ENCODE assay signal across 9 cellular contexts in genomic region chr13:41008349-41008980, GRCh38. TPM values are rescaled to one million over a fixed set of nuclear protein-coding genes. Genes with fewer than 3 reads are reported as not detected.
DNase-seq lines count a peak whose midpoint lies in the region; ATAC-seq, FAIRE-seq and TF ChIP-seq lines count a peak whose summit lies in the region.
"Had no signal": no experiment of that assay in that cellular context is flagged by ENCODE, and none has a peak within 500 bp of the region (broad histone marks: within the 10 kb centered on the region; RNA-seq: fewer than 3 reads in every experiment).

No MANE protein-coding gene starts in this region.

- BruUV-seq in Panc1 (replicated peaks; lab: Mats Ljungman, UMichigan) = no TSS peak

- DNase-seq in AG04449 (ENCODE audit: low read depth, low spot score) (peak; percentile 36), GM19239 (ENCODE audit: insufficient read length, low spot score) (no peak), Panc1 (ENCODE audit: low read depth, low spot score) (no peak), fibroblast of lung (ENCODE audit: low read depth in 2 of 2) (peak; percentile 54 to 91), SK-N-SH (no peak), NCI-H526 treated with DMSO at 0.1 percent for 48 hours (lab: John Stamatoyannopoulos, UW) (no peak), cortex of kidney (lab: John Stamatoyannopoulos, UW) (no peak)
- no peak for DNase-seq in stimulated activated CD8-positive, alpha-beta memory T cell treated with anti-CD3 and anti-CD28 coated beads, Interleukin-4, amount 100 ng/mL, for 48 hours
- DNase-seq: stimulated activated naive CD4-positive, alpha-beta T cell treated with Interleukin-2 at 50 U/mL for 16 hours had no signal

- H3K27ac ChIP-seq in Panc1 (ENCODE audit: low read length) (peak overlapping the region; percentile 34; the same call in 1 of the 2 replicates), fibroblast of lung (ENCODE audit: insufficient read depth, low read length) (no peak overlapping the region), SK-N-SH (ENCODE audit: low read depth in 2 of 2, low read length in 1 of 2) (no peak overlapping the region)

- H4K20me1 ChIP-seq in fibroblast of lung (ENCODE audit: control insufficient read depth, extremely low read depth, insufficient read depth, low read length) = no peaks in the 10 kb centered on the region
- H4K20me1 ChIP-seq in SK-N-SH (ENCODE audit: insufficient read depth) = peaks cover 4% of the 10 kb centered on the region

- no peak overlapping the region for H2AFZ ChIP-seq in fibroblast of lung (ENCODE audit: low read length)
- H2AFZ ChIP-seq in SK-N-SH (ENCODE audit: low read depth) = no peak overlapping the region

- intact Hi-C loops in Panc1 (cut with micrococcal nuclease; ENCODE audit: unreplicated experiment) = no loop called here

- no peak overlapping the region for H3K4me2 ChIP-seq in fibroblast of lung (ENCODE audit: extremely low read depth, insufficient read depth, low read length)
- no peak overlapping the region for H3K4me2 ChIP-seq in SK-N-SH

- POLR2A ChIA-PET in AG04449 (lab: Yijun Ruan, JAX) = interaction anchor here (0.7 kb wide), 1 partner anchor 52 kb away, joined by 3 read pairs; no protein-coding TSS in a partner anchor
- POLR2A ChIA-PET in Panc1 (lab: Charles Lee) = no interaction called here
- POLR2A ChIA-PET in SK-N-SH (lab: Yijun Ruan, JAX) = no interaction called here

- 88% methylated on average over 2 of the region's 2 CpGs for WGBS in SK-N-SH (ENCODE audit: low lambda C conversion rate)

- H3K9ac ChIP-seq in fibroblast of lung (ENCODE audit: insufficient read depth, low read length) = no peak overlapping the region
- no peak overlapping the region for H3K9ac ChIP-seq in SK-N-SH

- H3K4me3 ChIP-seq in AG04449 (ENCODE audit: low read depth, low read length) = no peak overlapping the region
- no peak overlapping the region for H3K4me3 ChIP-seq in Panc1 (ENCODE audit: low read depth in 2 of 2, low read length in 2 of 2)
- H3K4me3 ChIP-seq in fibroblast of lung (replicated peaks in 1 of 4; ENCODE audit: control extremely low read depth in 1 of 4, insufficient read depth in 1 of 4, low read depth in 3 of 4, low read length in 4 of 4) = no peak overlapping the region
- no peak overlapping the region for H3K4me3 ChIP-seq in SK-N-SH (ENCODE audit: low read depth in 2 of 2, low read length in 1 of 2)

- H3K4me1 ChIP-seq in Panc1 (ENCODE audit: control insufficient read depth, insufficient read depth, low read length) (peaks cover 41% of the 10 kb centered on the region), fibroblast of lung (ENCODE audit: control insufficient read depth, extremely low read depth, insufficient read depth, low read length) (peaks cover 2% of the 10 kb centered on the region), SK-N-SH (ENCODE audit: control insufficient read depth in 1 of 2, insufficient read depth in 2 of 2, low read depth in 1 of 2, low read length in 1 of 2) (peaks cover 2 to 17% of the 10 kb centered on the region in 2 experiments; a peak in 3 of 4 replicates)

- H3K36me3 ChIP-seq in Panc1 (ENCODE audit: control insufficient read depth, insufficient read depth, low read length) (no peaks in the 10 kb centered on the region), fibroblast of lung (ENCODE audit: control insufficient read depth, insufficient read depth, low read length) (no peaks in the 10 kb centered on the region), SK-N-SH (replicated peaks in 1 of 2; ENCODE audit: control insufficient read depth in 1 of 2, insufficient read depth in 2 of 2, low read length in 1 of 2) (no peaks in the 10 kb centered on the region)

- TF ChIP-seq CTCF in AG04449 (IDR thresholded peaks at IDR 0.05; ENCODE audit: insufficient read depth, low read length, missing control alignments) (no peak), Panc1 (IDR thresholded peaks at IDR 0.05) (no peak), fibroblast of lung (conservative IDR thresholded peaks at IDR 0.05 in 1 of 2, IDR thresholded peaks at IDR 0.05 in 1 of 2; ENCODE audit: low read depth in 1 of 2, low read length in 2 of 2) (no peak), SK-N-SH (IDR thresholded peaks at IDR 0.05) (no peak)

- H3K9me2 ChIP-seq in SK-N-SH = no peaks in the 10 kb centered on the region

- TF ChIP-seq RAD21 in SK-N-SH (IDR thresholded peaks at IDR 0.05; ENCODE audit: low read length) = no peak

- FAIRE-seq in GM19239 (lab: Jason Lieb, UNC) = peak; percentile 89

- H3K9me3 ChIP-seq in Panc1 (ENCODE audit: control insufficient read depth, insufficient read depth, low read depth, low read length) = no peaks in the 10 kb centered on the region
- no peaks in the 10 kb centered on the region for H3K9me3 ChIP-seq in fibroblast of lung (ENCODE audit: control insufficient read depth, insufficient read depth, low read depth, low read length)
- no peaks in the 10 kb centered on the region for H3K9me3 ChIP-seq in SK-N-SH

- peaks cover 3% of the 10 kb centered on the region for H3F3A ChIP-seq in SK-N-SH (replicated peaks; ENCODE audit: insufficient read depth)

- in situ Hi-C loops in Panc1 (cut with HindIII; ENCODE audit: low pct_unique_long_range_greater_than_20kb, low sequenced_read_pairs) = no loop called here

- TF ChIP-seq EP300 in SK-N-SH (IDR thresholded peaks at IDR 0.05; ENCODE audit: borderline replicate concordance in 1 of 2, low read depth in 1 of 2, low read length in 1 of 2) = no peak

- CTCF ChIA-PET in AG04449 (lab: Yijun Ruan, JAX) (no interaction called here), Panc1 (lab: Charles Lee) (no interaction called here), SK-N-SH (lab: Yijun Ruan, JAX) (interaction anchor here (0.8 to 1.9 kb wide), 2 partner anchors 16 to 231 kb away, joined by 4 to 6 read pairs; no protein-coding TSS in a partner anchor)

- ATAC-seq in Panc1 = no peak

- H3K79me2 ChIP-seq in fibroblast of lung (ENCODE audit: control insufficient read depth, insufficient read depth, low read length) (peaks cover 9% of the 10 kb centered on the region), SK-N-SH (ENCODE audit: insufficient read depth) (peaks cover 23% of the 10 kb centered on the region; the same call in 1 of the 2 replicates)

- H3K27me3 ChIP-seq in Panc1 (ENCODE audit: control insufficient read depth, insufficient read depth, low read length) (no peaks in the 10 kb centered on the region), fibroblast of lung (ENCODE audit: control insufficient read depth, insufficient read depth, low read length) (no peaks in the 10 kb centered on the region), SK-N-SH (ENCODE audit: insufficient read depth) (no peaks in the 10 kb centered on the region)

TF ChIP-seq in SK-N-SH, 30 proteins besides CTCF, POLR2A, EP300 and RAD21:
- TF ChIP-seq EZH2phosphoT487 (IDR thresholded peaks at IDR 0.05; ENCODE audit: borderline replicate concordance, low read depth) (no peak), CHD2 (IDR thresholded peaks at IDR 0.05; ENCODE audit: low read length, partially characterized antibody) (no peak), POLR2AphosphoS5 (IDR thresholded peaks at IDR 0.05; ENCODE audit: low read depth, low read length) (no peak)

RNA-seq across cellular contexts. Expression of gene ELF1, which starts 10.7 kb away (rescaled TPM):
- 28.5 TPM for total RNA-seq in Panc1 (2021; ENCODE audit: unreplicated experiment)
- 19.9 TPM for polyA plus RNA-seq in Panc1 (2012; ENCODE audit: insufficient read length)
- 34.7 and 38.5 TPM in 2 replicates for total RNA-seq in fibroblast of lung
- 31.5 and 41.0 TPM in 2 replicates for polyA plus RNA-seq in fibroblast of lung
- 21.1 and 29.2 TPM in 2 replicates for polyA plus RNA-seq in fibroblast of lung (2012)
- polyA minus RNA-seq in fibroblast of lung (ENCODE audit: low replicate concordance) = 8.5 and 25.1 TPM in 2 replicates
- 11.1 and 11.6 TPM in 2 replicates for polyA plus RNA-seq in SK-N-SH (2012; rRNA removed)
- 12.5 and 13.6 TPM in 2 replicates for polyA plus RNA-seq in SK-N-SH (2012; cell fraction: cytosol; rRNA removed)
- polyA plus RNA-seq in SK-N-SH (2012; cell fraction: nucleus; rRNA removed) = 6.1 and 12.7 TPM in 2 replicates

RNA-seq across cellular contexts. Expression of gene WBP4, which starts 52.8 kb away (rescaled TPM):
- total RNA-seq in Panc1 (2021; ENCODE audit: unreplicated experiment) (10.0 TPM), fibroblast of lung (12.6 and 13.7 TPM in 2 replicates)
- 8.9 TPM for polyA plus RNA-seq in Panc1 (2012; ENCODE audit: insufficient read length)
- polyA plus RNA-seq in fibroblast of lung (17.7 and 18.2 TPM in 2 replicates), SK-N-SH (2012; rRNA removed) (6.4 and 6.8 TPM in 2 replicates)
- polyA plus RNA-seq in fibroblast of lung (2012) = 15.3 and 16.6 TPM in 2 replicates
- 0.33 and 0.82 TPM in 2 replicates for polyA minus RNA-seq in fibroblast of lung (ENCODE audit: low replicate concordance)
- 8.6 and 12.8 TPM in 2 replicates for polyA plus RNA-seq in SK-N-SH (2012; cell fraction: cytosol; rRNA removed)
- polyA plus RNA-seq in SK-N-SH (2012; cell fraction: nucleus; rRNA removed) = 2.5 and 6.0 TPM in 2 replicates

Comparison
In these comparisons a context has a peak if more than half of its experiments do, and no peak if none do; other contexts are left out.
1. DNase-seq: peak in AG04449 (single experiment) and fibroblast of lung (2 of 2); none in GM19239 (single experiment), Panc1 (single experiment), SK-N-SH (single experiment), NCI-H526 treated with DMSO at 0.1 percent for 48 hours (single experiment), stimulated activated CD8-positive, alpha-beta memory T cell treated with anti-CD3 and anti-CD28 coated beads, Interleukin-4, amount 100 ng/mL, for 48 hours (single experiment) and cortex of kidney (single experiment).